8 cellular contexts compared by ENCODE assay signal in genomic region chrX:154013614-154014360, GRCh38. TPM values are rescaled to one million over a fixed set of nuclear protein-coding genes. Genes with fewer than 3 reads are reported as not detected.
DNase-seq lines count a peak whose midpoint lies in the region; ATAC-seq and TF ChIP-seq lines count a peak whose summit lies in the region.

No MANE protein-coding gene starts in this region.

- CTCF ChIA-PET in activated CD4-positive, alpha-beta memory T cell treated with anti-CD3 and anti-CD28 coated beads for 36 hours (lab: Charles Lee): interaction anchor here (0.6 to 2.9 kb wide), 25 partner anchors 9 to 127 kb away, joined by 3 to 37 read pairs (median 3); no protein-coding TSS in a partner anchor

- H3K27me3 Mint-ChIP-seq in activated CD4-positive, alpha-beta memory T cell treated with anti-CD3 and anti-CD28 coated beads for 36 hours: no peaks in the 10 kb centered on the region
- H3K27me3 Mint-ChIP-seq in nephron progenitor cell (ENCODE audit: low read depth, poor library complexity): no peaks in the 10 kb centered on the region

- ATAC-seq in HG03457 (IDR thresholded peaks at IDR 0.05; ENCODE audit: unreplicated experiment): no peak

- peaks cover 27% of the 10 kb centered on the region for H3K36me3 Mint-ChIP-seq in activated CD4-positive, alpha-beta memory T cell treated with anti-CD3 and anti-CD28 coated beads for 36 hours
- H3K36me3 Mint-ChIP-seq in nephron progenitor cell (ENCODE audit: low read depth): peaks cover 11% of the 10 kb centered on the region

- peaks cover 9% of the 10 kb centered on the region for H3K4me1 Mint-ChIP-seq in activated CD4-positive, alpha-beta memory T cell treated with anti-CD3 and anti-CD28 coated beads for 36 hours (ENCODE audit: low read depth)
- H3K4me1 Mint-ChIP-seq in nephron progenitor cell: peaks cover 9% of the 10 kb centered on the region

- intact Hi-C loops in activated CD4-positive, alpha-beta memory T cell treated with anti-CD3 and anti-CD28 coated beads for 36 hours (cut with micrococcal nuclease): no loop called here

- no peak overlapping the region for H3K27ac Mint-ChIP-seq in activated CD4-positive, alpha-beta memory T cell treated with anti-CD3 and anti-CD28 coated beads for 36 hours
- H3K27ac Mint-ChIP-seq in nephron progenitor cell: no peak overlapping the region

- H3K4me3 Mint-ChIP-seq in activated CD4-positive, alpha-beta memory T cell treated with anti-CD3 and anti-CD28 coated beads for 36 hours: no peak overlapping the region
- H3K4me3 Mint-ChIP-seq in nephron progenitor cell: no peak overlapping the region

- DNase-seq in NCI-H2171 treated with DMSO at 0.1 percent for 48 hours (lab: John Stamatoyannopoulos, UW): peak; percentile 11
- DNase-seq in NCI-H2171 (lab: John Stamatoyannopoulos, UW): no peak
- peak; percentile 26 for DNase-seq in M059J (ENCODE audit: low read depth)
- DNase-seq in activated CD4-positive, alpha-beta memory T cell treated with anti-CD3 and anti-CD28 coated beads for 36 hours: peak; percentile 53
- DNase-seq in epithelial cell of esophagus (ENCODE audit: low read depth): no peak
- peak; percentile 60 for DNase-seq in nephron progenitor cell
- DNase-seq in DMS153 (lab: John Stamatoyannopoulos, UW): no peak

- POLR2A ChIA-PET in activated CD4-positive, alpha-beta memory T cell treated with anti-CD3 and anti-CD28 coated beads for 36 hours (lab: Charles Lee): interaction anchor here (0.5 kb wide), 1 partner anchor 34 kb away, joined by 3 read pairs; no protein-coding TSS in a partner anchor

- no peaks in the 10 kb centered on the region for H3K9me3 Mint-ChIP-seq in activated CD4-positive, alpha-beta memory T cell treated with anti-CD3 and anti-CD28 coated beads for 36 hours
- H3K9me3 Mint-ChIP-seq in nephron progenitor cell: peaks cover 31% of the 10 kb centered on the region

- no peak overlapping the region for H3K4me3 ChIP-seq in epithelial cell of esophagus (ENCODE audit: low read length)

- peak; percentile 77 for TF ChIP-seq CTCF in epithelial cell of esophagus (IDR thresholded peaks at IDR 0.05; ENCODE audit: insufficient read depth, low read depth, low read length, missing control alignments)
- TF ChIP-seq CTCF in nephron progenitor cell (IDR thresholded peaks at IDR 0.05): peak; percentile 82

RNA-seq across cellular contexts. Expression of gene IRAK1, which starts 5.9 kb away (rescaled TPM):
- 89.3 and 152 TPM in 2 replicates for total RNA-seq in M059J (2014; rRNA removed; shearing (Covaris generic))
- total RNA-seq in activated CD4-positive, alpha-beta memory T cell treated with anti-CD3 and anti-CD28 coated beads for 36 hours: 100 to 1,000 TPM in 1 of 2 experiments, 10 to 100 TPM in 1; 99.6 to 106 TPM

RNA-seq across cellular contexts. Expression of gene TMEM187, which starts 41.2 kb away (rescaled TPM):
- 8.1 and 10.3 TPM in 2 replicates for total RNA-seq in M059J (2014; rRNA removed; shearing (Covaris generic))
- total RNA-seq in activated CD4-positive, alpha-beta memory T cell treated with anti-CD3 and anti-CD28 coated beads for 36 hours: 1 to 10 TPM; 8.6 to 9.1 TPM

RNA-seq across cellular contexts. Expression of gene HCFC1, which starts 42.2 kb away (rescaled TPM):
- 33.9 and 72.3 TPM in 2 replicates for total RNA-seq in M059J (2014; rRNA removed; shearing (Covaris generic))
- 10 to 100 TPM; 90.4 to 93.0 TPM for total RNA-seq in activated CD4-positive, alpha-beta memory T cell treated with anti-CD3 and anti-CD28 coated beads for 36 hours

Comparison
In these comparisons a context has a peak if more than half of its experiments do, and no peak if none do; other contexts are left out.
1. DNase-seq: peak in NCI-H2171 treated with DMSO at 0.1 percent for 48 hours (single experiment), M059J (single experiment), activated CD4-positive, alpha-beta memory T cell treated with anti-CD3 and anti-CD28 coated beads for 36 hours (single experiment) and nephron progenitor cell (single experiment); none in NCI-H2171 (single experiment), epithelial cell of esophagus (single experiment) and DMS153 (single experiment).